16 cellular contexts compared by ENCODE assay signal in the genomic region with DNA sequence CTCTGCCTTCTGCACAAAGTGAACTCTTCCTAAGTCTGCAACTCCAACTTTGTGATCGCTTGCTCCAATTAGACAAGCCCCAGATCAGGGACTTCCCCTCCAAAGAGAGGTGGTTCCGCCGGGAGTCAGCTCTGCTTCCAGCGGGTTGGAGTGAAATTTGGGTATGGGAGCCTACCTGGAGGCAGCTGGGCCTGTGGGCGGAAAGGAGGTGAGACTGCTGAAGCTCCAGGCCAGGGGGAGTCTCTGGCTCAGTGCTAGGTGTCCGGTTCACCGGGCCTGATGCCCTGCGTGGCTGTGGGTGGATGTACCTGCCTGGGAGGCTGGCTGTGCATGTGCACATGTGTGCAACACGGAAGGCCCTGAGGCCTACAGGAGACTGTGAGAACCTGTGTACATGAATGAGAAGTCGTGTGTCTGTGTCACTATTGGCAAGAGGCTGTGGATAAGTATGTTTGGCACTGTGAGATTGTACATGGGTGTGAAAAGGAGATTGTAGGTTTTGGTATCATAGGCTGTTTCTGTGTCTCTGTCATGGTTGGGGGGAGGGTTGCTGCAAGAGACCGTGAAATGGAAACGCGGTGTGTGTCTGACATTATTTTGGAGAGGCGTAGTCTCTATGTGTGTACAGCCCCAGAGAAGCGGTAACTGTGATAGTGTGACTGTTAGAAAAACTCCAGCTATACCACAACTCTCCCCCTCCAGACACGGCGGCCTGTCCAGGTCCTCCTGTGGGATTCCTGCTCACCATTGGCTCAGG. TPM values are rescaled to one million over a fixed set of nuclear protein-coding genes. Genes with fewer than 3 reads are reported as not detected.
DNase-seq lines count a peak whose midpoint lies in the region; ATAC-seq and TF ChIP-seq lines count a peak whose summit lies in the region.
"Had no signal": no experiment of that assay in that cellular context is flagged by ENCODE, and none has a peak within 500 bp of the region (broad histone marks: within the 10 kb centered on the region; RNA-seq: fewer than 3 reads in every experiment).

No MANE protein-coding gene starts in this region.

- H3K9me3 Mint-ChIP-seq in brain (peaks cover 0 to 3% (median 0%) of the 10 kb centered on the region in 5 experiments), memory B cell (peaks cover 2% of the 10 kb centered on the region)
- H3K9me3 Mint-ChIP-seq in stimulated activated naive CD8-positive, alpha-beta T cell treated with anti-CD3 and anti-CD28 coated beads, Interleukin-15, amount 100 ng/mL, for 72 hours: no peaks in the 10 kb centered on the region
- H3K9me3 Mint-ChIP-seq: activated naive CD4-positive, alpha-beta T cell treated with anti-CD3 and anti-CD28 coated beads, Interleukin-2, amount 50 U/mL, for 72 hours had no signal

- ATAC-seq in memory B cell (ENCODE audit: low read depth) (no peak), HG02798 (IDR thresholded peaks at IDR 0.05; ENCODE audit: poor library complexity, unreplicated experiment) (no peak)
- ATAC-seq in stimulated activated naive CD8-positive, alpha-beta T cell treated with anti-CD3 and anti-CD28 coated beads, Interleukin-15, amount 100 ng/mL, for 72 hours: peak; percentile 16
- ATAC-seq: left colon had no signal

- H3K4me1 Mint-ChIP-seq in brain (peaks cover 38% of the 10 kb centered on the region), memory B cell (peaks cover 22% of the 10 kb centered on the region)
- H3K4me1 Mint-ChIP-seq in stimulated activated naive CD8-positive, alpha-beta T cell treated with anti-CD3 and anti-CD28 coated beads, Interleukin-15, amount 100 ng/mL, for 72 hours: peaks cover 70% of the 10 kb centered on the region

- H3K36me3 Mint-ChIP-seq in brain: no peaks in the 10 kb centered on the region
- peaks cover 6% of the 10 kb centered on the region for H3K36me3 Mint-ChIP-seq in memory B cell

- DNase-seq in cardiac muscle cell (ENCODE audit: low read depth in 1 of 2, low spot score in 1 of 2): no peak
- no peak for DNase-seq in right atrium auricular region (ENCODE audit: low spot score)
- DNase-seq in memory B cell (ENCODE audit: low spot score in 2 of 2): peak in 1 of 2 donors; percentile 34
- no peak for DNase-seq in stimulated activated naive CD8-positive, alpha-beta T cell treated with anti-CD3 and anti-CD28 coated beads, Interleukin-15, amount 100 ng/mL, for 72 hours
- no peak for DNase-seq in epidermal melanocyte (ENCODE audit: insufficient read length, low spot score)
- DNase-seq in NCI-H526 treated with DMSO at 0.1 percent for 48 hours (lab: John Stamatoyannopoulos, UW): no peak
- DNase-seq: AML-193; colonic mucosa; left colon; NCI-H2029; posterior cingulate gyrus; stimulated activated CD4-positive, alpha-beta T cell treated with anti-CD3 and anti-CD28 coated beads, Interleukin-1b, Interleukin-23, amount 100 ng/mL, for 48 hours had no signal

- H3K4me3 ChIP-seq in cardiac muscle cell (peak overlapping the region; percentile 27), right atrium auricular region (no peak overlapping the region)
- H3K4me3 ChIP-seq: colonic mucosa had no signal

- peak overlapping the region in 3 of 5 experiments; percentile 0 to 89 (median 5) for H3K27ac Mint-ChIP-seq in brain
- peak overlapping the region; percentile 67 for H3K27ac Mint-ChIP-seq in memory B cell
- H3K27ac Mint-ChIP-seq in stimulated activated naive CD8-positive, alpha-beta T cell treated with anti-CD3 and anti-CD28 coated beads, Interleukin-15, amount 100 ng/mL, for 72 hours: no peak overlapping the region
- H3K27ac Mint-ChIP-seq: activated naive CD4-positive, alpha-beta T cell treated with anti-CD3 and anti-CD28 coated beads, Interleukin-2, amount 50 U/mL, for 72 hours had no signal

- TF ChIP-seq CTCF in cardiac muscle cell (IDR thresholded peaks at IDR 0.05; ENCODE audit: low read depth, low read length): no peak
- TF ChIP-seq CTCF in right atrium auricular region (IDR thresholded peaks at IDR 0.05): no peak
- no peak for TF ChIP-seq CTCF in brain (conservative IDR thresholded peaks at IDR 0.05)

- H3K36me3 ChIP-seq in cardiac muscle cell (no peaks in the 10 kb centered on the region), right atrium auricular region (no peaks in the 10 kb centered on the region)
- H3K36me3 ChIP-seq: colonic mucosa had no signal

- H3K9me3 ChIP-seq in cardiac muscle cell (ENCODE audit: low read depth): no peaks in the 10 kb centered on the region
- H3K9me3 ChIP-seq in right atrium auricular region: no peaks in the 10 kb centered on the region
- H3K9me3 ChIP-seq: colonic mucosa had no signal

- peaks cover 100% of the 10 kb centered on the region for H3K27me3 Mint-ChIP-seq in brain
- peaks cover 32% of the 10 kb centered on the region for H3K27me3 Mint-ChIP-seq in memory B cell
- H3K27me3 Mint-ChIP-seq in stimulated activated naive CD8-positive, alpha-beta T cell treated with anti-CD3 and anti-CD28 coated beads, Interleukin-15, amount 100 ng/mL, for 72 hours: peaks cover 100% of the 10 kb centered on the region

- H3K4me1 ChIP-seq in cardiac muscle cell (ENCODE audit: low read depth) (peaks cover 10% of the 10 kb centered on the region), right atrium auricular region (peaks cover 0 to 48% of the 10 kb centered on the region in 2 donors)

- peaks cover 100% of the 10 kb centered on the region for H3K27me3 ChIP-seq in cardiac muscle cell
- H3K27me3 ChIP-seq in right atrium auricular region: peaks cover 76 to 91% of the 10 kb centered on the region in 2 donors

- H3K27ac ChIP-seq in cardiac muscle cell (no peak overlapping the region), right atrium auricular region (no peak overlapping the region)
- H3K27ac ChIP-seq: colonic mucosa, KMS-11 had no signal

- peak overlapping the region in 4 of 5 experiments; percentile 33 to 82 (median 76) for H3K4me3 Mint-ChIP-seq in brain
- no peak overlapping the region for H3K4me3 Mint-ChIP-seq in memory B cell
- peak overlapping the region; percentile 1 to 66 for H3K4me3 Mint-ChIP-seq in stimulated activated naive CD8-positive, alpha-beta T cell treated with anti-CD3 and anti-CD28 coated beads, Interleukin-15, amount 100 ng/mL, for 72 hours

RNA-seq across cellular contexts. Expression of a gene that starts 4.2 kb away (rescaled TPM):
- total RNA-seq in cardiac muscle cell: 4.1 and 5.8 TPM in 2 replicates
- polyA plus RNA-seq in cardiac muscle cell: 3.0 and 3.1 TPM in 2 replicates
- not detected for total RNA-seq in right atrium auricular region
- polyA plus RNA-seq in brain (ENCODE audit: insufficient read depth, low read depth, low replicate concordance): not detected
- total RNA-seq: activated naive CD4-positive, alpha-beta T cell treated with anti-CD3 and anti-CD28 coated beads, Interleukin-2, amount 50 U/mL, for 72 hours; colonic mucosa; left colon had no signal

RNA-seq across cellular contexts. Expression of a gene that starts 7.3 kb away (rescaled TPM):
- total RNA-seq in cardiac muscle cell (24.3 and 50.2 TPM in 2 replicates), right atrium auricular region (10 to 100 TPM; 17.8 to 23.2 TPM)
- polyA plus RNA-seq in cardiac muscle cell (43.3 and 53.2 TPM in 2 replicates), brain (ENCODE audit: insufficient read depth, low read depth, low replicate concordance) (72.4 TPM)

Comparison
In these comparisons a context has a peak if more than half of its experiments do, and no peak if none do; other contexts are left out.
1. H3K27ac Mint-ChIP-seq: peak in brain (3 of 5) and memory B cell (single experiment); none in stimulated activated naive CD8-positive, alpha-beta T cell treated with anti-CD3 and anti-CD28 coated beads, Interleukin-15, amount 100 ng/mL, for 72 hours (0 of 2).